In genomic region chr6:10521104-10521808, GRCh38 we compare ENCODE assay signal across 1 cellular context.
A peak's percentile ranks its signal among the peaks of the same experiment; 100 is the strongest.
TF ChIP-seq lines count a peak whose summit lies in the region.

GCNT2 (plus strand) TSS chr6:10521351; CDS start chr6:10528912, 7,561 bp downstream.

TF ChIP-seq in K562, 482 proteins besides CTCF, POLR2A, EP300 and RAD21 (continued from another document):
- TF ChIP-seq E2F6 (IDR thresholded peaks at IDR 0.05; ENCODE audit: borderline replicate concordance in 1 of 2, extremely low read depth in 1 of 2, insufficient read depth in 1 of 2, insufficient read length in 1 of 2, low read depth in 1 of 2, low read length in 1 of 2, poor library complexity in 1 of 2, severe bottlenecking in 1 of 2) (peak in 1 of 2 experiments; percentile 17), ZNF75A (CRISPR knock-in tag; IDR thresholded peaks at IDR 0.05) (no peak), TARDBP (IDR thresholded peaks at IDR 0.05) (no peak), MAZ (CRISPR knock-in tag; conservative IDR thresholded peaks at IDR 0.05 in 1 of 2, IDR thresholded peaks at IDR 0.05 in 1 of 2) (no peak), GATAD2A (IDR thresholded peaks at IDR 0.05) (peak; percentile 41; the same call in 1 of the 2 replicates), NBN (IDR thresholded peaks at IDR 0.05; ENCODE audit: low read depth) (0 out of 2 replicates have a peak, but pooled peaks have one; percentile 22), POLR2H (tag; IDR thresholded peaks at IDR 0.05; ENCODE audit: low read depth) (peak; percentile 19; the same call in 1 of the 2 replicates), DPF2 (IDR thresholded peaks at IDR 0.05) (peak; percentile 36; the same call in 1 of the 2 replicates), NONO (IDR thresholded peaks at IDR 0.05; ENCODE audit: low read depth in 2 of 2, low read length in 1 of 2) (no peak), ZNF395 (CRISPR knock-in tag; IDR thresholded peaks at IDR 0.05) (peak; percentile 32; the same call in 1 of the 2 replicates), TRIM25 (IDR thresholded peaks at IDR 0.05; ENCODE audit: borderline replicate concordance) (no peak)
